Comparison of ENCODE assay signal across 1 cellular context in the genomic region with DNA sequence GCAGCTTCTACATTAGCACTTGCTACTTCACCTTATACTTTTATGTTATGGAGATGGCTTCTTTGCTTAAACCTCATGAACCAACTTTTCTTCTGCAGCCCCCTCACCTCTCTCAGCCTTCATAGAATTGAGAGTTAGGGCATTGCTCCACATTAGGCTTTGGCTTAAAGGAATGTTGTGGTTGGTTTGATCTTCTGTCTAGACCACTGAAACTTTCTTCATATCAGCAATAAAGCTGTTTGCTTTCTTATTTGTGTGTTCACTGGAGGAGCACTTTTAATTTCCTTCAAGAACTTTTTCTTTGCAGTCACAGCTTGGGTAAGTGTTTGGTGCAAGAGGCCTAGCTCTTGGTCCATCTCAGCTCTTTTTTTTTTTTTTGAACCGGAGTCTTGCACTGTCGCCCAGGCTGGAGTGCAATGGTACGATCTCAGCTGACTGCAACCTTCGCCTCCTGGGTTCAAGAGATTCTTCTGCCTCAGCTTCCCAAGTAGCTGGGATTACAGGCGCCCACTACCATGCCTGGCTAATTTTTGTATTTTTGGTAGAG. TPM values are rescaled to one million over a fixed set of nuclear protein-coding genes. Genes with fewer than 3 reads are reported as not detected.
"Had no signal": no experiment of that assay in that cellular context is flagged by ENCODE, and none has a peak within 500 bp of the region (broad histone marks: within the 10 kb centered on the region; RNA-seq: fewer than 3 reads in every experiment).

No MANE protein-coding gene starts in this region.

RNA-seq across cellular contexts. Expression of gene KCNQ4, which starts 54.2 kb away (rescaled TPM):
- total RNA-seq: dermis microvascular lymphatic vessel endothelial cell had no signal
